22 cellular contexts compared by ENCODE assay signal in the genomic region with DNA sequence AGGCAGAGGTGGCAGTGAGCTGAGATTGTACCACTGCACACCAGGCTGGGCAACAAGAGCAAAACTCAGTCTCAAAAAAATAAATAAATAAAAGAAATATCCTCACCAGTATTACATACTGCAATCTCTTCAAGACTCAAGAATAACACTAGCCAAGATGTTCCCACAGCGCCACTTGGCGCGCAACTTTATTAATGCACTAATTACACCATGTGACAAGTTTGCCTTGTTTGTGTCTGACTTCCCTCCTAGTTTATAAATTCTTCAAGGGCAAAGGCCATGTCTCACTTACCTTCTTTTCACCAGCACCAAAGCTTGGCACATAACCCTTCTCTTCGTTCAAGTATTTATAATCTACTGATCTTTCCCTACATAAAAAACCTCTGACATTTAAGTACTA. TPM values are rescaled to one million over a fixed set of nuclear protein-coding genes. Genes with fewer than 3 reads are reported as not detected.
DNase-seq lines count a peak whose midpoint lies in the region; ATAC-seq and TF ChIP-seq lines count a peak whose summit lies in the region.
"Had no signal": no experiment of that assay in that cellular context is flagged by ENCODE, and none has a peak within 500 bp of the region (broad histone marks: within the 10 kb centered on the region; RNA-seq: fewer than 3 reads in every experiment).

No MANE protein-coding gene starts in this region.

- H3K9me3 ChIP-seq in T-helper 17 cell (ENCODE audit: control insufficient read depth, low read length, poor library complexity, severe bottlenecking) (no peaks in the 10 kb centered on the region), stomach (no peaks in the 10 kb centered on the region), suprapubic skin (no peaks in the 10 kb centered on the region)
- H3K9me3 ChIP-seq: lower lobe of right lung, right lobe of liver, testis had no signal

- peak; percentile 52 for DNase-seq in activated naive CD4-positive, alpha-beta T cell treated with anti-CD3 and anti-CD28 coated beads for 36 hours
- no peak for DNase-seq in activated naive CD4-positive, alpha-beta T cell (lab: John Stamatoyannopoulos, UW)
- DNase-seq in T-helper 17 cell (no peak), fibroblast of peridontal ligament (ENCODE audit: extremely low read depth) (peak; percentile 23), stomach (peak; percentile 45), left lobe of liver (ENCODE audit: low spot score) (no peak), suprapubic skin (ENCODE audit: low spot score in 2 of 2) (no peak)
- DNase-seq: activated CD4-positive, alpha-beta T cell treated with anti-CD3 and anti-CD28 coated beads, Interleukin-2, amount 10 ng/mL, durations not matched to agents 24 days and 14 days; brain microvascular endothelial cell; GDM1; lower lobe of right lung; NCI-H187; NCI-H345; PC-3; right lobe of liver; SHP77 treated with DMSO at 0.1 percent for 48 hours; stimulated activated CD4-positive, alpha-beta T cell treated with anti-CD3 and anti-CD28 coated beads, Interleukin-15, amount 100 ng/mL, for 24 hours; T-cell; testis had no signal

- CTCF ChIA-PET in activated naive CD4-positive, alpha-beta T cell treated with anti-CD3 and anti-CD28 coated beads for 36 hours (lab: Charles Lee) = interaction anchor here (0.8 to 1.8 kb wide), 5 partner anchors 10 to 132 kb away, joined by 3 to 9 read pairs (median 3); no protein-coding TSS in a partner anchor

- TF ChIP-seq POLR2A in stomach (IDR thresholded peaks at IDR 0.05) = no peak
- no peak for TF ChIP-seq POLR2A in suprapubic skin (IDR thresholded peaks at IDR 0.05)

- no peaks in the 10 kb centered on the region for H3K27me3 Mint-ChIP-seq in activated naive CD4-positive, alpha-beta T cell treated with anti-CD3 and anti-CD28 coated beads for 36 hours (ENCODE audit: low read depth)
- H3K27me3 Mint-ChIP-seq in T-helper 17 cell = no peaks in the 10 kb centered on the region
- H3K27me3 Mint-ChIP-seq: activated CD4-positive, alpha-beta T cell treated with anti-CD3 and anti-CD28 coated beads, Interleukin-2, amount 10 ng/mL, durations not matched to agents 24 days and 14 days; T-cell had no signal

- no peak for TF ChIP-seq CTCF in stomach (IDR thresholded peaks at IDR 0.05)
- TF ChIP-seq CTCF in suprapubic skin (IDR thresholded peaks at IDR 0.05) = no peak

- H3K36me3 Mint-ChIP-seq in activated naive CD4-positive, alpha-beta T cell treated with anti-CD3 and anti-CD28 coated beads for 36 hours (ENCODE audit: low read depth) = peaks cover 40% of the 10 kb centered on the region
- peaks cover 18% of the 10 kb centered on the region for H3K36me3 Mint-ChIP-seq in T-helper 17 cell (ENCODE audit: low read depth)

- H3K4me1 ChIP-seq in stomach (peaks cover 14 to 65% (median 39%) of the 10 kb centered on the region in 4 donors), suprapubic skin (peaks cover 38% of the 10 kb centered on the region)

- no peak overlapping the region for H3K4me3 ChIP-seq in stomach
- no peak overlapping the region for H3K4me3 ChIP-seq in suprapubic skin
- H3K4me3 ChIP-seq: GM23338, lower lobe of right lung, right lobe of liver, testis had no signal

- no peak overlapping the region for H3K4me3 Mint-ChIP-seq in activated naive CD4-positive, alpha-beta T cell treated with anti-CD3 and anti-CD28 coated beads for 36 hours
- H3K4me3 Mint-ChIP-seq in T-helper 17 cell = peak overlapping the region; percentile 15
- H3K4me3 Mint-ChIP-seq: GM23338 had no signal

- intact Hi-C loops in activated naive CD4-positive, alpha-beta T cell treated with anti-CD3 and anti-CD28 coated beads for 36 hours (cut with micrococcal nuclease) = loop anchor here (2.0 kb wide), 1 partner anchor 17 kb away; no protein-coding TSS in a partner anchor
- intact Hi-C loops in stomach (cut with DNase I; ENCODE audit: low total_unique reads) = no loop called here

- H3K27me3 ChIP-seq in stomach (no peaks in the 10 kb centered on the region), suprapubic skin (no peaks in the 10 kb centered on the region)
- H3K27me3 ChIP-seq: brain microvascular endothelial cell, right lobe of liver, testis had no signal

- WGBS in stomach, 5 donors = 73 to 90% (median 81%) methylated on average over 4 of the region's 4 CpGs
- 81% methylated on average over 4 of the region's 4 CpGs for WGBS in suprapubic skin

- H3K27ac Mint-ChIP-seq in activated naive CD4-positive, alpha-beta T cell treated with anti-CD3 and anti-CD28 coated beads for 36 hours = peak overlapping the region; percentile 78
- peak overlapping the region; percentile 83 for H3K27ac Mint-ChIP-seq in T-helper 17 cell
- H3K27ac Mint-ChIP-seq: GM23338 had no signal

- no peak for TF ChIP-seq EP300 in stomach (IDR thresholded peaks at IDR 0.05)
- no peak for TF ChIP-seq EP300 in suprapubic skin (IDR thresholded peaks at IDR 0.05)

- no peaks in the 10 kb centered on the region for H3K9me3 Mint-ChIP-seq in activated naive CD4-positive, alpha-beta T cell treated with anti-CD3 and anti-CD28 coated beads for 36 hours
- H3K9me3 Mint-ChIP-seq: activated CD4-positive, alpha-beta T cell treated with anti-CD3 and anti-CD28 coated beads, Interleukin-2, amount 10 ng/mL, durations not matched to agents 24 days and 14 days; GM23338; T-cell had no signal

- ATAC-seq in T-helper 17 cell (no peak), HG03457 (IDR thresholded peaks at IDR 0.05; ENCODE audit: unreplicated experiment) (no peak), left lobe of liver (no peak)
- ATAC-seq: GM23338, lower lobe of right lung, PC-3, right lobe of liver, T-cell had no signal

- H3K4me1 Mint-ChIP-seq in activated naive CD4-positive, alpha-beta T cell treated with anti-CD3 and anti-CD28 coated beads for 36 hours (ENCODE audit: low read depth) = peaks cover 54% of the 10 kb centered on the region
- H3K4me1 Mint-ChIP-seq in T-helper 17 cell = peaks cover 37% of the 10 kb centered on the region

- H3K36me3 ChIP-seq in stomach (peaks cover 54 to 68% (median 67%) of the 10 kb centered on the region in 4 donors), suprapubic skin (peaks cover 54% of the 10 kb centered on the region)

- H3K27ac ChIP-seq in stomach (no peak overlapping the region), suprapubic skin (no peak overlapping the region)
- H3K27ac ChIP-seq: brain microvascular endothelial cell, HL-60, lower lobe of right lung, right lobe of liver, testis had no signal

RNA-seq across cellular contexts. Expression of a gene that starts 4.8 kb away (rescaled TPM):
- 100 to 1,000 TPM; 307 to 309 TPM for total RNA-seq in activated naive CD4-positive, alpha-beta T cell treated with anti-CD3 and anti-CD28 coated beads for 36 hours
- 100 to 1,000 TPM; 284 to 339 TPM for total RNA-seq in T-helper 17 cell
- total RNA-seq in stomach = 100 to 1,000 TPM in 3 of 5 donors, 10 to 100 TPM in 2; 18.1 to 163 (median 126) TPM
- 100 to 1,000 TPM; 233 to 590 (median 480) TPM for polyA plus RNA-seq in stomach
- 117 TPM for total RNA-seq in left lobe of liver
- 100 to 1,000 TPM; 143 to 261 (median 196) TPM for total RNA-seq in suprapubic skin

RNA-seq across cellular contexts. Expression of a gene that starts 53.9 kb away (rescaled TPM):
- 100 to 1,000 TPM; 132 to 135 TPM for total RNA-seq in activated naive CD4-positive, alpha-beta T cell treated with anti-CD3 and anti-CD28 coated beads for 36 hours
- total RNA-seq in T-helper 17 cell (100 to 1,000 TPM; 233 to 239 TPM), stomach (100 to 1,000 TPM in 1 of 5 donors, 10 to 100 TPM in 4; 46.7 to 108 (median 76.5) TPM), left lobe of liver (60.5 TPM), suprapubic skin (100 to 1,000 TPM; 110 to 271 (median 191) TPM)
- polyA plus RNA-seq in stomach = 10 to 100 TPM; 29.4 to 50.1 (median 33.7) TPM

RNA-seq across cellular contexts. Expression of a gene that starts 57.5 kb away (rescaled TPM):
- 10 to 100 TPM; 87.9 to 92.3 TPM for total RNA-seq in activated naive CD4-positive, alpha-beta T cell treated with anti-CD3 and anti-CD28 coated beads for 36 hours
- 100 to 1,000 TPM; 308 to 405 TPM for total RNA-seq in T-helper 17 cell
- 10 to 100 TPM in 1 of 5 donors, 1 to 10 TPM in 3, not detected in 1; 4.6 to 13.3 (median 7.6) TPM for total RNA-seq in stomach
- polyA plus RNA-seq in stomach = 1 to 10 TPM; 3.7 to 8.0 (median 5.0) TPM
- 3.1 TPM for total RNA-seq in left lobe of liver
- total RNA-seq in suprapubic skin = 1 to 10 TPM; 2.9 to 7.2 (median 4.9) TPM

Comparison
In these comparisons a context has a peak if more than half of its experiments do, and no peak if none do; other contexts are left out.
1. DNase-seq: peak in activated naive CD4-positive, alpha-beta T cell treated with anti-CD3 and anti-CD28 coated beads for 36 hours (single experiment), fibroblast of peridontal ligament (single experiment) and stomach (single experiment); none in activated naive CD4-positive, alpha-beta T cell (0 of 4), T-helper 17 cell (0 of 3), left lobe of liver (single experiment) and suprapubic skin (0 of 2).
2. RNA of a gene that starts 57.5 kb away (total RNA-seq): 308 to 405 TPM in T-helper 17 cell and 87.9 to 92.3 TPM in activated naive CD4-positive, alpha-beta T cell treated with anti-CD3 and anti-CD28 coated beads for 36 hours; 2.9 to 7.2 TPM in suprapubic skin, 4.6 to 13.3 TPM in stomach and 3.1 TPM in left lobe of liver (single experiment); every median in the first group is over 4 times any median in the second.